Comparison of ENCODE assay signal across 14 cellular contexts in the genomic region with DNA sequence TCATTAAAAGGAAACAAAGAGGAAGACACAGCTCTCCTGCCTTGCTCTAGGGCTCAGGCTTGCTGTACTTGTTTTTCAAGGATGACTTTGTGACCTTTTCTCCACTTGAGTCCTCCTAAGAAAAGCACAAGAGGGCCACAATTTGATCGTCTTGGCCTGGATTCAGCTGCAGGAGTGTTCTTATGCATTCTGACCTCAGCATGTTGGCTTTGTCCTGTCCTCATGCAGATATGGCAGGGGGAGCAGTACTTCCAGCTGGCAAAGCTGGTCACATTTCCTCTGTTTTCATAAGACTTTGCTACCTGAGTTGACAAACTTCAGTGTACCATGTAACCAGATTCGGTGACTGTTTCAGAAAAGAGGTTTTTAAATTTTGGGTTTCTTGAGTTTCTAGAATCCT. TPM values are rescaled to one million over a fixed set of nuclear protein-coding genes. Genes with fewer than 3 reads are reported as not detected.
DNase-seq lines count a peak whose midpoint lies in the region; ATAC-seq, FAIRE-seq and TF ChIP-seq lines count a peak whose summit lies in the region.
"Had no signal": no experiment of that assay in that cellular context is flagged by ENCODE, and none has a peak within 500 bp of the region (broad histone marks: within the 10 kb centered on the region; RNA-seq: fewer than 3 reads in every experiment).

No MANE protein-coding gene starts in this region.

- H4K91ac ChIP-seq in H1 (replicated peaks; ENCODE audit: insufficient read length, low read length): no peak overlapping the region

- CTCF ChIA-PET in H1 (lab: Charles Lee; ENCODE audit: partially characterized antibody): interaction anchor here (0.7 to 1.4 kb wide), 3 partner anchors 15 to 64 kb away, joined by 3 to 5 read pairs (median 3); no protein-coding TSS in a partner anchor

- H2BK120ac ChIP-seq in H1 (replicated peaks; ENCODE audit: low read depth, low read length): no peak overlapping the region

- peak in 1 of 2 experiments; percentile 12; a peak in 1 of 3 replicates for TF ChIP-seq EP300 in H1 (IDR thresholded peaks at IDR 0.05; ENCODE audit: borderline replicate concordance in 1 of 2, low read depth in 2 of 2, low read length in 2 of 2)

- H3K56ac ChIP-seq in H1 (replicated peaks; ENCODE audit: insufficient read length, low read depth, low read length): no peak overlapping the region

- TF ChIP-seq POLR2A in H1 (IDR thresholded peaks at IDR 0.05; ENCODE audit: control extremely low read depth in 1 of 2, low read depth in 2 of 2, low read length in 2 of 2): no peak

- WGBS in H1 (ENCODE audit: extremely low coverage in 1 of 2, insufficient coverage in 1 of 2, insufficient read length in 1 of 2, insufficient replicate concordance in 2 of 2, low coverage in 1 of 2, low lambda C conversion rate in 2 of 2, missing lambda C conversion rate in 1 of 2), 2 experiments: 42% methylated on average over 2 of the region's 2 CpGs; no CpG with 5 or more reads in 1 of the 2 experiments
- WGBS in mesodermal cell (ENCODE audit: insufficient coverage in 2 of 2), 2 experiments: 40 to 50% methylated on average over 2 of the region's 2 CpGs

- H2BK20ac ChIP-seq in H1 (ENCODE audit: low read length): no peak overlapping the region

- no peak overlapping the region for H2AK5ac ChIP-seq in H1 (ENCODE audit: low read depth, low read length)

- H3K27me3 ChIP-seq in HL-60 (ENCODE audit: insufficient read depth, poor library complexity, severe bottlenecking) (no peaks in the 10 kb centered on the region), H1 (replicated peaks in 1 of 4; ENCODE audit: control insufficient read depth in 3 of 4, extremely low read depth in 1 of 4, insufficient read depth in 3 of 4, low read length in 3 of 4) (no peaks in the 10 kb centered on the region)

- TF ChIP-seq CTCF in HL-60 (IDR thresholded peaks at IDR 0.05; ENCODE audit: insufficient read depth, low read length) (no peak), H1 (IDR thresholded peaks at IDR 0.05; ENCODE audit: control extremely low read depth in 1 of 3, insufficient read depth in 1 of 3, low read depth in 1 of 3, low read length in 3 of 3) (no peak)

- no peak for ATAC-seq in HG02884 (IDR thresholded peaks at IDR 0.05; ENCODE audit: unreplicated experiment)
- ATAC-seq in GM21367 (IDR thresholded peaks at IDR 0.05; ENCODE audit: unreplicated experiment): no peak

- H3K9ac ChIP-seq in H1 (replicated peaks in 1 of 4; ENCODE audit: extremely low read depth in 1 of 4, low read depth in 3 of 4, low read length in 3 of 4): no peak overlapping the region
- H3K9ac ChIP-seq: SK-N-SH had no signal

- H3K14ac ChIP-seq in H1 (ENCODE audit: insufficient read length): no peak overlapping the region

- FAIRE-seq in H1 (lab: Jason Lieb, UNC): peak; percentile 98

- H3K23me2 ChIP-seq in H1 (ENCODE audit: low read depth, low read length): no peaks in the 10 kb centered on the region

- H2AFZ ChIP-seq in H1 (ENCODE audit: low read length): no peak overlapping the region

- no peak overlapping the region for H2BK5ac ChIP-seq in H1 (ENCODE audit: low read depth, low read length)

- H3K9me3 ChIP-seq in H1 (ENCODE audit: insufficient read depth in 2 of 2, low read depth in 1 of 2, low read length in 1 of 2) (no peaks in the 10 kb centered on the region), mesodermal cell (ENCODE audit: control insufficient read depth, low read length) (no peaks in the 10 kb centered on the region)
- H3K9me3 ChIP-seq: SK-N-SH had no signal

- no peak overlapping the region for H4K5ac ChIP-seq in H1 (ENCODE audit: insufficient read length, low read depth, low read length)

- no peaks in the 10 kb centered on the region for H3K79me1 ChIP-seq in H1 (ENCODE audit: low read depth, low read length)

- H3K4me1 ChIP-seq in H1 (replicated peaks in 1 of 4; ENCODE audit: control insufficient read depth in 3 of 4, insufficient read depth in 4 of 4, low read length in 3 of 4): peaks cover 4 to 15% (median 10%) of the 10 kb centered on the region in 4 experiments
- no peaks in the 10 kb centered on the region for H3K4me1 ChIP-seq in mesodermal cell (ENCODE audit: control insufficient read depth, insufficient read depth, low read length, poor library complexity, severe bottlenecking)

- H3K4me3 ChIP-seq in HL-60 (replicated peaks; ENCODE audit: insufficient read depth, low read length) (no peak overlapping the region), H1 (ENCODE audit: extremely low read depth in 1 of 4, insufficient read depth in 2 of 4, low read depth in 3 of 4, low read length in 4 of 4) (peak overlapping the region in 1 of 4 experiments; percentile 10; a peak in 1 of 8 replicates), mesodermal cell (ENCODE audit: extremely low read depth, insufficient read depth, low read length, poor library complexity, severe bottlenecking) (no peak overlapping the region)

- H4K8ac ChIP-seq in H1 (ENCODE audit: extremely low read depth, insufficient read depth, low read length): no peak overlapping the region

- no peak overlapping the region for H3K23ac ChIP-seq in H1 (ENCODE audit: insufficient read length)

- H3K4me2 ChIP-seq in H1 (ENCODE audit: insufficient read depth in 1 of 2, low read depth in 2 of 2, low read length in 2 of 2): peak overlapping the region; percentile 22 to 48; a peak in 2 of 4 replicates
- H3K4me2 ChIP-seq: SK-N-SH had no signal

- H3K18ac ChIP-seq in H1 (ENCODE audit: extremely low read depth, low read length): no peak overlapping the region

- no peaks in the 10 kb centered on the region for H3K36me3 ChIP-seq in H1 (ENCODE audit: control insufficient read depth in 2 of 4, insufficient read depth in 4 of 4, low read length in 3 of 4)
- no peaks in the 10 kb centered on the region for H3K36me3 ChIP-seq in mesodermal cell (ENCODE audit: control insufficient read depth, insufficient read depth, low read length)

- no peak overlapping the region; the same call in 1 of the 2 replicates for H2BK15ac ChIP-seq in H1 (ENCODE audit: low read length)

- TF ChIP-seq RAD21 in H1 (IDR thresholded peaks at IDR 0.05 in 1 of 2, conservative IDR thresholded peaks at IDR 0.05 in 1 of 2; ENCODE audit: low read depth in 2 of 2, low read length in 2 of 2): 0 out of 4 replicates have a peak, but pooled peaks of 1 of the 2 experiments have one; percentile 1

- no peaks in the 10 kb centered on the region for H3K79me2 ChIP-seq in H1 (ENCODE audit: control insufficient read depth in 1 of 2, insufficient read depth in 2 of 2, low read length in 2 of 2)

- H4K20me1 ChIP-seq in H1 (replicated peaks in 1 of 2; ENCODE audit: control insufficient read depth in 1 of 2, insufficient read depth in 2 of 2, low read length in 2 of 2): no peaks in the 10 kb centered on the region

- H3K27ac ChIP-seq in HL-60 (replicated peaks): peak overlapping the region; percentile 39
- H3K27ac ChIP-seq in H1 (ENCODE audit: low read depth, low read length): no peak overlapping the region; the same call in 1 of the 2 replicates
- peak overlapping the region; percentile 2 for H3K27ac ChIP-seq in mesodermal cell (ENCODE audit: low read depth, low read length, severe bottlenecking)

- no peak overlapping the region for H2BK12ac ChIP-seq in H1 (ENCODE audit: low read depth, low read length)

- POLR2A ChIA-PET in H1 (lab: Charles Lee; ENCODE audit: partially characterized antibody): interaction anchor here (0.7 to 1.4 kb wide), 4 partner anchors 37 to 78 kb away, joined by 3 to 5 read pairs (median 3); a partner anchor contains a TSS

- DNase-seq in DMS79 treated with DMSO at 0.1 percent for 48 hours (lab: John Stamatoyannopoulos, UW) (peak; percentile 86), HL-60 (ENCODE audit: low read depth in 1 of 2, low spot score in 1 of 2) (peak in 1 of 2 experiments; percentile 2), H1 (ENCODE audit: low read depth in 1 of 2, low spot score in 2 of 2) (peak in 1 of 2 experiments; percentile 9), amniotic stem cell (lab: John Stamatoyannopoulos, UW) (no peak), NCI-H510A treated with DMSO at 0.1 percent for 48 hours (lab: John Stamatoyannopoulos, UW) (no peak)
- DNase-seq: activated CD4-positive, CD25-positive, alpha-beta regulatory T cell treated with anti-CD3 and anti-CD28 coated beads, Interleukin-2, amount 50 U/mL, for 72 hours; activated T-cell treated with anti-CD3 and anti-CD28 coated beads, Interleukin-2, amount 50 U/mL, for 1 hour; aorta; DND-41; NCI-H146; SK-N-SH had no signal

- H3K4ac ChIP-seq in H1 (replicated peaks; ENCODE audit: insufficient read length, low read depth, low read length): no peak overlapping the region

TF ChIP-seq in H1, 55 proteins besides CTCF, POLR2A, EP300 and RAD21 (continues in another document):
- TF ChIP-seq, protein P1, sequence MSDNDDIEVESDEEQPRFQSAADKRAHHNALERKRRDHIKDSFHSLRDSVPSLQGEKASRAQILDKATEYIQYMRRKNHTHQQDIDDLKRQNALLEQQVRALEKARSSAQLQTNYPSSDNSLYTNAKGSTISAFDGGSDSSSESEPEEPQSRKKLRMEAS (IDR thresholded peaks at IDR 0.05): peak; percentile 40; the same call in 1 of the 2 replicates
- TF ChIP-seq CHD2 (IDR thresholded peaks at IDR 0.05; ENCODE audit: low read length) (0 out of 2 replicates have a peak, but pooled peaks have one; percentile 17), JUN (IDR thresholded peaks at IDR 0.05; ENCODE audit: low read depth, low read length) (no peak), SP4 (IDR thresholded peaks at IDR 0.05; ENCODE audit: low read length) (no peak)

RNA-seq across cellular contexts. Expression of a gene that starts 30.8 kb away (rescaled TPM):
- total RNA-seq in H1 (2021; fragmentation: NEBNext Ultra II Directional; extraction: Animal tissue kit (Norgen Biotek cat#: 25700)): 7.5 and 7.7 TPM in 2 replicates
- 3.7 and 4.0 TPM in 2 replicates for polyA plus RNA-seq in H1 (2011; rRNA removed)
- polyA plus RNA-seq in H1 (2011; cell fraction: cytosol; rRNA removed): 4.3 TPM
- 5.2 TPM for polyA plus RNA-seq in H1 (2011; cell fraction: nucleus; rRNA removed)
- polyA plus RNA-seq in H1 (2012, experiment 1 of 2): 6.3 to 9.2 TPM (median 7.2 TPM) in 4 replicates
- 0.75 TPM for polyA plus RNA-seq in H1 (2012, experiment 2 of 2)
- 4.2 TPM for polyA plus RNA-seq in H1 (2013, experiment 1 of 2)
- 4.4 TPM for polyA plus RNA-seq in H1 (2013, experiment 2 of 2)
- polyA minus RNA-seq in H1 (2011; rRNA and poly(A)+ RNA removed): 9.6 and 14.6 TPM in 2 replicates
- 6.2 TPM for polyA minus RNA-seq in H1 (2011; cell fraction: cytosol; rRNA and poly(A)+ RNA removed)
- polyA minus RNA-seq in H1 (2011; cell fraction: nucleus; rRNA and poly(A)+ RNA removed): 8.8 TPM
- polyA plus RNA-seq in mesodermal cell (2013, experiment 1 of 2): 9.8 TPM
- polyA plus RNA-seq in mesodermal cell (2013, experiment 2 of 2): 10.7 TPM

RNA-seq across cellular contexts. Expression of a gene that starts 31.2 kb away (rescaled TPM):
- 17.2 and 18.3 TPM in 2 replicates for total RNA-seq in H1 (2021; fragmentation: NEBNext Ultra II Directional; extraction: Animal tissue kit (Norgen Biotek cat#: 25700))
- polyA plus RNA-seq in H1 (2011; rRNA removed): 7.9 and 12.3 TPM in 2 replicates
- polyA plus RNA-seq in H1 (2011; cell fraction: cytosol; rRNA removed): 12.5 TPM
- 5.9 TPM for polyA plus RNA-seq in H1 (2011; cell fraction: nucleus; rRNA removed)
- polyA plus RNA-seq in H1 (2012, experiment 1 of 2): 12.0 to 21.6 TPM (median 12.7 TPM) in 4 replicates
- 3.0 TPM for polyA plus RNA-seq in H1 (2012, experiment 2 of 2)
- polyA plus RNA-seq in H1 (2013, experiment 1 of 2): 14.9 TPM
- 14.4 TPM for polyA plus RNA-seq in H1 (2013, experiment 2 of 2)
- polyA minus RNA-seq in H1 (2011; rRNA and poly(A)+ RNA removed): 7.0 and 10.0 TPM in 2 replicates
- polyA minus RNA-seq in H1 (2011; cell fraction: cytosol; rRNA and poly(A)+ RNA removed): 4.5 TPM
- 10.4 TPM for polyA minus RNA-seq in H1 (2011; cell fraction: nucleus; rRNA and poly(A)+ RNA removed)
- polyA plus RNA-seq in mesodermal cell (2013, experiment 1 of 2): 11.0 TPM
- polyA plus RNA-seq in mesodermal cell (2013, experiment 2 of 2): 12.4 TPM
